ENCODE assay signal across 9 cellular contexts in the genomic region with DNA sequence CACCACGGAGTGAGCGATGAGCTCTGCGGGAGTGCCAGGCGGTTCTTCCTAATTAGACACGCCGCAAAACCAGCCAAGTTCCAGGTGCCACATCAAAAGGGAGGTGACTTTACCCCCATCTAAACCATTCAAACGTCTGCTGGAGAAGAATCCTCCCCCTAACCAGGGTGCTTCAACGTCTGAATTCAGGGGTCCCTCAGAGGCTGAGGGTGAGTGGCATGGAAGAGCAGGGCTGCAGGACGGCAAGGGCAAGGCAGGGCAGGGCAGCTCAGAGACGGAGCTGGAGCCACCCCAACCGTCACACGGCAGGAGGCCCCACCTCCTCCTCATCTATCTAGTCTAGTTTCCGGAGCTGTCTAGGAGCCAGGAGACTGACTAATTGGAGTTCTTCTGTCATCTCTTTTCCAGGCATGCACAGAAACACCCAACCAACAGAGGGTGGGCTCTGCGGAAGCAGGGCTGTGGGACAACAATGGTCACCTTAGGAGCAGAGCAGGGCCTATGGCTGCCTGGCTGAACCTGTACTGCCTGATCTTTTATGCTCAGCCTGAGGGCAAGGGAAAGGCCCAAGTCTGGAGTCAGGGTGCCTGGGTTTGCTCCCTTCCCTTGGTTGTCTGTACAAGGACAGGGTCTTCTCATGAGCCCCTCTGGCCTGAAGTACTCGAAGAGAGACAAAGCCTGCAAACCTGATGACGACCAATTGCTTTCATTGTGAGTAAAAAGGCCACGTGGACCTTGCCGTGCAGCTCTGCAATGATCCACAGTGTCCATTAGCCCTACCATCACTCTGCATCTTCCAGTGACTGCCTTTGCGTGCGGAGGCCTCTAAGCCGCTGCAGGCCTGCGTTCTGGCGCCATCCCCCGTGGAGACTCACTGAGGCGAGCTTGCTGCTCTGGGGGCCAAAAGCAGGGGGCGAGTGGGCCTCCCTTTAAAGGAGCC.
DNase-seq lines count a peak whose midpoint lies in the region; ATAC-seq and TF ChIP-seq lines count a peak whose summit lies in the region.
"Had no signal": no experiment of that assay in that cellular context is flagged by ENCODE, and none has a peak within 500 bp of the region (broad histone marks: within the 10 kb centered on the region; RNA-seq: fewer than 3 reads in every experiment).

No MANE protein-coding gene starts in this region.

- TF ChIP-seq EP300 in tibial nerve (IDR thresholded peaks at IDR 0.05), result no peak

- H3K9me3 ChIP-seq in DND-41 (ENCODE audit: insufficient read depth, low read length, severe bottlenecking) (no peaks in the 10 kb centered on the region), tibial nerve (no peaks in the 10 kb centered on the region)

- no peak overlapping the region for H3K9ac ChIP-seq in DND-41 (ENCODE audit: low read depth, low read length)

- no peak overlapping the region for H3K27ac Mint-ChIP-seq in Calu3 (ENCODE audit: unreplicated experiment)

- TF ChIP-seq CTCF in DND-41 (IDR thresholded peaks at IDR 0.05; ENCODE audit: borderline replicate concordance, extremely low read depth, low read length, poor library complexity, severe bottlenecking) (no peak), astrocyte of the spinal cord (IDR thresholded peaks at IDR 0.05; ENCODE audit: low read depth, low read length) (peak; percentile 30), tibial nerve (IDR thresholded peaks at IDR 0.05) (no peak), Calu3 (IDR thresholded peaks at IDR 0.05; ENCODE audit: unreplicated experiment) (no peak)

- H3K36me3 ChIP-seq in DND-41 (ENCODE audit: insufficient read depth, low read length) (no peaks in the 10 kb centered on the region), tibial nerve (no peaks in the 10 kb centered on the region)

- H3K27ac ChIP-seq in DND-41 (ENCODE audit: low read length) (no peak overlapping the region), tibial nerve (no peak overlapping the region)

- no peaks in the 10 kb centered on the region for H3K9me3 Mint-ChIP-seq in Calu3 (ENCODE audit: low read depth, unreplicated experiment)

- H3K79me2 ChIP-seq in DND-41 (ENCODE audit: insufficient read depth, low read length), result no peaks in the 10 kb centered on the region

- H3K4me3 ChIP-seq in DND-41 (ENCODE audit: low read depth in 1 of 2, low read length in 2 of 2) (no peak overlapping the region), astrocyte of the spinal cord (ENCODE audit: low read depth, low read length) (no peak overlapping the region), tibial nerve (no peak overlapping the region)
- H3K4me3 ChIP-seq: lung had no signal

- H3K4me1 ChIP-seq in DND-41 (ENCODE audit: insufficient read depth, low read length), result no peaks in the 10 kb centered on the region
- peaks cover 0 to 10% (median 0%) of the 10 kb centered on the region in 4 donors for H3K4me1 ChIP-seq in tibial nerve

- peaks cover 3% of the 10 kb centered on the region; the same call in 1 of the 2 replicates for H4K20me1 ChIP-seq in DND-41 (ENCODE audit: insufficient read depth, low read length)

- no peaks in the 10 kb centered on the region for H3K36me3 Mint-ChIP-seq in Calu3 (ENCODE audit: insufficient read depth, unreplicated experiment)

- no peak overlapping the region for H2AFZ ChIP-seq in DND-41 (ENCODE audit: low read depth, low read length)

- WGBS in tibial nerve, 2 donors, result 68 to 69% methylated on average over 25 to 26 of the region's 26 CpGs

- in situ Hi-C loops in astrocyte of the spinal cord (cut with HindIII; ENCODE audit: low sequenced_read_pairs), result no loop called here

- no peak for TF ChIP-seq POLR2A in tibial nerve (IDR thresholded peaks at IDR 0.05)

- CTCF ChIA-PET in Calu3 (lab: Charles Lee), result no interaction called here

- no peaks in the 10 kb centered on the region for H3K27me3 ChIP-seq in DND-41 (ENCODE audit: insufficient read depth, low read length, poor library complexity)
- no peaks in the 10 kb centered on the region for H3K27me3 ChIP-seq in tibial nerve

- intact Hi-C loops in Calu3 (cut with micrococcal nuclease; ENCODE audit: unreplicated experiment), result no loop called here

- DNase-seq in DND-41 (peak; percentile 41), NCI-H2029 treated with DMSO at 0.1 percent for 48 hours (lab: John Stamatoyannopoulos, UW) (peak; percentile 73), astrocyte of the spinal cord (ENCODE audit: low read depth, low spot score) (peak; percentile 69), left kidney (ENCODE audit: low read depth, low spot score) (peak; percentile 66), tibial nerve (ENCODE audit: low spot score in 2 of 2) (no peak), MV-4-11 (lab: John Stamatoyannopoulos, UW) (no peak), Calu3 (no peak)

- ATAC-seq in DND-41 (ENCODE audit: insufficient read depth, low read depth), result peak; percentile 84
- ATAC-seq in HG03159 (IDR thresholded peaks at IDR 0.05; ENCODE audit: unreplicated experiment), result no peak

- no peak overlapping the region for H3K4me3 Mint-ChIP-seq in Calu3 (ENCODE audit: low read depth, unreplicated experiment)

- no peaks in the 10 kb centered on the region for H3K4me1 Mint-ChIP-seq in Calu3 (ENCODE audit: low read depth, unreplicated experiment)

- H3K4me2 ChIP-seq in DND-41 (ENCODE audit: insufficient read depth, low read length), result no peak overlapping the region

- no peaks in the 10 kb centered on the region for H3K27me3 Mint-ChIP-seq in Calu3 (ENCODE audit: unreplicated experiment)

- no TSS peak for BruUV-seq in Calu3 (replicated peaks; lab: Mats Ljungman, UMichigan)

Comparison
In these comparisons a context has a peak if more than half of its experiments do, and no peak if none do; other contexts are left out.
1. DNase-seq: peak in DND-41 (single experiment), NCI-H2029 treated with DMSO at 0.1 percent for 48 hours (single experiment), astrocyte of the spinal cord (single experiment) and left kidney (single experiment); none in tibial nerve (0 of 2), MV-4-11 (single experiment) and Calu3 (single experiment).